In the genomic region with DNA sequence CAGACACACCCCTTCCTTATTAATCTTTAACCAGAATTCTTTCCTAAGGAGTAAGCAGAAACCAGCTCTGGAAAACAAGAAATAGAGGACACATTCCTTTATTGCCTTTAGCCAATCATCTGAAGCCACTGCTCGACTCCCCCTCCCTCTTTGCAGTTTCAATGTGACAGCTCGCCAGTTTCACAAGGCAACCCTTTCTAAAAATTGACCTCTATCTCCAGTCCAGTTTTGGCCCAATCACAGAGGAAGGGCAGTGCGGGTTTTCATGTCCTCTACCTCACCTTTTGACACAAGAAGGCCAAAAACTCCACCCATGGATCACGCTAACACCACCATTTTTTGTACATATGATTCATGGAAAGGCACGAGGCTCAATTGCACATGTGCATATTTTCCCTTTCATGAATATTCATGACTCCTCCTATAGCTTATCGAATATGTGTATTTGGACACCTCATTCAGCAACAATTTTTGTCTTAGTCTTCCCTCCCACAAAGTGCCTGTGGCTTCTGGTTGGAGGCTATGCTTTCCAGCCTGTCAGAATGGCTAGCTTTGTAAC, we compare ENCODE assay signal across 1 cellular context.
TF ChIP-seq lines count a peak whose summit lies in the region.

No MANE protein-coding gene starts in this region.

TF ChIP-seq in liver, 16 proteins besides CTCF, POLR2A, EP300 and RAD21 (continued from another document):
- TF ChIP-seq GABPA (IDR thresholded peaks at IDR 0.05 in 1 of 2, conservative IDR thresholded peaks at IDR 0.05 in 1 of 2) (no peak), YY1 (IDR thresholded peaks at IDR 0.05) (peak; percentile 93), FOXA1 (IDR thresholded peaks at IDR 0.05) (peak; percentile 65), HNF4A (conservative IDR thresholded peaks at IDR 0.05) (peak; percentile 90 to 94), TAF1 (conservative IDR thresholded peaks at IDR 0.05) (peak; percentile 6), JUND (IDR thresholded peaks at IDR 0.05) (peak; percentile 77 to 92), NR2F2 (IDR thresholded peaks at IDR 0.05) (peak; percentile 93), RXRA (IDR thresholded peaks at IDR 0.05) (peak; percentile 97 to 98)
- TF ChIP-seq, protein P1, sequence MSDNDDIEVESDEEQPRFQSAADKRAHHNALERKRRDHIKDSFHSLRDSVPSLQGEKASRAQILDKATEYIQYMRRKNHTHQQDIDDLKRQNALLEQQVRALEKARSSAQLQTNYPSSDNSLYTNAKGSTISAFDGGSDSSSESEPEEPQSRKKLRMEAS (IDR thresholded peaks at IDR 0.05), result peak; percentile 92
TF ChIP-seq in liver: peak in this region for 14.
